In the genomic region with DNA sequence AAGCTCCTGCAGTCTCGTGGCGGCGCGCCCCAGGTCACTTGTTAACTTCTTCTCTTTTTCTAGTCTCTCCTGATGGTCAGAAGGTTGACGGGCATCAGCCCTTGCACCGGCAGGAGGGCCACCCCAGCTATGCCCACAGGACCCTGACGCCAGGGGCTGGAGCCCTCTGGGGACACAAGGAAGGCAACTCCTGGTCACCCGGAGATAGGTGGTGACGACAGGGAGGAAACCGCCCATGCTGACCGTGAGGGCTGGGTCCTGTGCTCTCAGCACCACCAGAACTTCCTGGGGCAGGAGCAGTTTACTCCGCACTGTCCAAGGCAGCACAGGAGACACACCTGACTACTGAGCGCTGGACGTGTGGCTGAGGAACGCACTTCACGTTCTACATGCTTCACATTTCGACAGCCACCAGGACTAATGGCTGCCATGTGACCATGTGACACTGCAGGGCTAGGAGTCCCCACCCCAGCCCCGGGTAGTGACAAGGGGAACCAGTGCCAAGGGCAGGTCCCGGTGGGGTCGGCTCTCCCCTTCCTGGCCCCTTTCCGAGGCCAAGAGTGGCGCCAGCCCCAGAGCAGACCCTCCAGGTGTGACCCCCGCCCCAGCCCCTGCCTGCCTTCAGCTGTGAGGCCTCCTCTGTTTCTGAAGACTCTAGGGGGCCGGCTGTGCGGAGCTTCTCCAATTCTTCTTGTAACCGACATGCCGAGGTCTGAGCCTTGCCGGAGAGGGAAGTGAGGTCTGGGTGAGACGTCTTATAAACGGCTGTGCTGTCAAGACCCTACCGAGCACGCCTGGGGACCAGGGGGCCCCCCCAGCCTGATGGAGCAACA, we compare ENCODE assay signal across 1 cellular context.
TF ChIP-seq lines count a peak whose summit lies in the region.

No MANE protein-coding gene starts in this region.

TF ChIP-seq in IMR-90, 13 proteins besides CTCF, POLR2A, EP300 and RAD21 (continued from another document):
- TF ChIP-seq CHD1 (IDR thresholded peaks at IDR 0.05; ENCODE audit: low read depth, low read length) (no peak), CEBPB (IDR thresholded peaks at IDR 0.05; ENCODE audit: low read depth, low read length) (no peak), MXI1 (IDR thresholded peaks at IDR 0.05; ENCODE audit: borderline replicate concordance, low read depth, low read length) (no peak), NFE2L2 (IDR thresholded peaks at IDR 0.05; ENCODE audit: low read depth, low read length) (no peak), SMC3 (IDR thresholded peaks at IDR 0.05; ENCODE audit: low read depth, low read length) (no peak), MAZ (IDR thresholded peaks at IDR 0.05; ENCODE audit: borderline replicate concordance, low read depth, low read length) (no peak)
- TF ChIP-seq, protein P1, sequence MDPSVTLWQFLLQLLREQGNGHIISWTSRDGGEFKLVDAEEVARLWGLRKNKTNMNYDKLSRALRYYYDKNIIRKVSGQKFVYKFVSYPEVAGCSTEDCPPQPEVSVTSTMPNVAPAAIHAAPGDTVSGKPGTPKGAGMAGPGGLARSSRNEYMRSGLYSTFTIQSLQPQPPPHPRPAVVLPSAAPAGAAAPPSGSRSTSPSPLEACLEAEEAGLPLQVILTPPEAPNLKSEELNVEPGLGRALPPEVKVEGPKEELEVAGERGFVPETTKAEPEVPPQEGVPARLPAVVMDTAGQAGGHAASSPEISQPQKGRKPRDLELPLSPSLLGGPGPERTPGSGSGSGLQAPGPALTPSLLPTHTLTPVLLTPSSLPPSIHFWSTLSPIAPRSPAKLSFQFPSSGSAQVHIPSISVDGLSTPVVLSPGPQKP (IDR thresholded peaks at IDR 0.05; ENCODE audit: borderline replicate concordance, low read depth, low read length): no peak
